8 cellular contexts compared by ENCODE assay signal in the genomic region with DNA sequence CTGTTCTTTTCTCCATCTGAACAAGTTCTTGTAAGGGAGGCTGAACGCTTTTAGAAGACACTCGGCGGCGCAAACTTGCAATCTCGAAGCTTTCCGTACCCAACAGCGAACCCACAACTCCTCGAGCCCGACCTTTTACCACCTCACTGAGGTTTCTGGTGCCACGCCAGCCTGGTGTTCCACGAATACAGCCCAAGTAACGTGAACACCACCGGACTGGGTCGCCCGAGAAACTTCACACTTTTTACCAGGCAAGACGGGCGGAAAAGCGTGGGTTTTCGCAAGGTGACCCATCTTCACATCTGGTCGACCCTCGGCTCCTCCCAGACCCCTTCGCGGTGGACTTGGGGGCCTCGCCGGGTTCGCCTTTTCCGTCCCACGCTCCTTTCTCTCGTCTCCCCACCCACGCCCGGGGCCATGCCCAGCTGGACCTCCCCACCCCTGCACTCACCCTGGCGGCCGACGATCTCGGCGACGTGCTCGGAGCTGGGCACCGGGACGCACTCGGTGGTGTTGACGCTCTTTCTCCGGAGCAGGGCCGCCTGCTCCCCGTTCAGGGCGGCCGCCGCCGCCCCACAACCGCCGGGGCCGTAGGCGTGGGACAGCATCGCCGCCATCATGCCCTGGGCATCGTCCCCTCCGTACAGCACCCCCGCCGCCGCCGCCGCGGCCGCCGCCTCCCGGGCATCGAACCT. TPM values are rescaled to one million over a fixed set of nuclear protein-coding genes. Genes with fewer than 3 reads are reported as not detected.
DNase-seq lines count a peak whose midpoint lies in the region; ATAC-seq, FAIRE-seq and TF ChIP-seq lines count a peak whose summit lies in the region.

No MANE protein-coding gene starts in this region.

- H3K9ac ChIP-seq in PC-3 (ENCODE audit: low read length) = peak overlapping the region; percentile 75

- no peaks in the 10 kb centered on the region for H3K9me3 ChIP-seq in CD8-positive, alpha-beta memory T cell (ENCODE audit: low read length)
- H3K9me3 ChIP-seq in PC-3 (ENCODE audit: low read length) (no peaks in the 10 kb centered on the region), heart left ventricle (peaks cover 0 to 7% (median 0%) of the 10 kb centered on the region in 12 donors), prostate gland (no peaks in the 10 kb centered on the region), aorta (ENCODE audit: control insufficient read depth, low read length) (no peaks in the 10 kb centered on the region)

- peaks cover 54% of the 10 kb centered on the region for H3K79me2 ChIP-seq in GM23338 (replicated peaks; ENCODE audit: insufficient read depth)
- peaks cover 54% of the 10 kb centered on the region for H3K79me2 ChIP-seq in PC-3 (ENCODE audit: low read length)

- FAIRE-seq in D721Med (lab: Jason Lieb, UNC) = no peak

- CTCF ChIA-PET in CD8-positive, alpha-beta memory T cell (lab: Charles Lee) = interaction anchor here (1.0 to 3.8 kb wide), 7 partner anchors 8 to 166 kb away, joined by 3 to 24 read pairs (median 3); partner anchors contain the start of gene SMAD4
- CTCF ChIA-PET in PC-3 (lab: Charles Lee) = no interaction called here

- TF ChIP-seq CTCF in GM23338 (conservative IDR thresholded peaks at IDR 0.05; ENCODE audit: low read depth in 2 of 2) (no peak), PC-3 (conservative IDR thresholded peaks at IDR 0.05; ENCODE audit: low read depth, low read length) (no peak), heart left ventricle (IDR thresholded peaks at IDR 0.05) (no peak), prostate gland (IDR thresholded peaks at IDR 0.05) (no peak), D721Med (IDR thresholded peaks at IDR 0.05; ENCODE audit: insufficient read depth, missing control alignments) (no peak)

- peaks cover 0 to 11% (median 0%) of the 10 kb centered on the region in 3 donors for H3K36me3 Mint-ChIP-seq in CD8-positive, alpha-beta memory T cell
- peaks cover 32% of the 10 kb centered on the region for H3K36me3 Mint-ChIP-seq in GM23338 (ENCODE audit: low read depth)
- H3K36me3 Mint-ChIP-seq in activated naive CD4-positive, alpha-beta T cell treated with anti-CD3 and anti-CD28 coated beads, Interleukin-2, amount 50 U/mL, for 72 hours = peaks cover 18 to 36% of the 10 kb centered on the region in 2 donors

- H3K27me3 Mint-ChIP-seq in CD8-positive, alpha-beta memory T cell = peaks cover 0 to 3% of the 10 kb centered on the region in 2 donors
- H3K27me3 Mint-ChIP-seq in GM23338 (ENCODE audit: insufficient read depth, low read depth, poor library complexity) = peaks cover 9% of the 10 kb centered on the region

- H3K9me2 ChIP-seq in GM23338 (ENCODE audit: insufficient read depth) = no peaks in the 10 kb centered on the region
- H3K9me2 ChIP-seq in PC-3 (replicated peaks; ENCODE audit: low read length) = no peaks in the 10 kb centered on the region

- BruUV-seq in PC-3 (replicated peaks; lab: Mats Ljungman, UMichigan) = TSS peak; percentile 67

- intact Hi-C loops in PC-3 (cut with micrococcal nuclease) = loop anchor here (10.0 kb wide), 1 partner anchor 371 kb away; the partner anchor contains the start of gene MRO
- intact Hi-C loops in heart left ventricle (cut with DNase I) = loop anchor here in 3 of 10 donors (5.0 to 10.0 kb wide), 4 partner anchors 161 to 319 kb away; partner anchors contain the start of genes SMAD4 (in 2 of the 3), ELAC1 (in 1 of the 3) and ME2 (in 1 of the 3)
- intact Hi-C loops in prostate gland (cut with DNase I) = loop anchor here (2.0 to 10.0 kb wide), 2 partner anchors 165 to 371 kb away; partner anchors contain the start of genes MRO and SMAD4
- intact Hi-C loops in aorta (cut with DNase I) = loop anchor here (2.0 to 10.0 kb wide), 3 partner anchors 164 to 911 kb away; partner anchors contain the start of genes SMAD4 (in 2 of the 2), CXXC1 (in 1 of the 2) and MBD1 (in 1 of the 2)

- no peaks in the 10 kb centered on the region for H3K36me3 ChIP-seq in CD8-positive, alpha-beta memory T cell (ENCODE audit: insufficient read depth, low read length)
- H3K36me3 ChIP-seq in GM23338 (ENCODE audit: insufficient read depth) (no peaks in the 10 kb centered on the region), PC-3 (ENCODE audit: low read depth, low read length) (no peaks in the 10 kb centered on the region), heart left ventricle (no peaks in the 10 kb centered on the region), prostate gland (no peaks in the 10 kb centered on the region), aorta (ENCODE audit: control insufficient read depth in 1 of 2, insufficient read depth in 2 of 2, low read length in 1 of 2) (no peaks in the 10 kb centered on the region)

- H2AFZ ChIP-seq in GM23338 (no peak overlapping the region), PC-3 (ENCODE audit: low read length) (0 out of 2 replicates have a peak overlapping the region, but pooled peaks have one; percentile 28)

- peak in 4 of 5 donors; percentile 19 to 72 (median 40) for DNase-seq in CD8-positive, alpha-beta memory T cell
- DNase-seq in GM23338 (ENCODE audit: low spot score) = no peak
- no peak for DNase-seq in PC-3
- DNase-seq in activated naive CD4-positive, alpha-beta T cell treated with anti-CD3 and anti-CD28 coated beads, Interleukin-2, amount 50 U/mL, for 72 hours (ENCODE audit: low spot score in 2 of 2) = peak; percentile 42 to 69
- DNase-seq in heart left ventricle = peak; percentile 35 to 75 (median 54)
- DNase-seq in prostate gland (ENCODE audit: low spot score) = peak; percentile 32
- peak; percentile 60 to 87 for DNase-seq in aorta
- DNase-seq in D721Med (ENCODE audit: insufficient read length, low spot score) = no peak

- no peaks in the 10 kb centered on the region for H3K9me3 Mint-ChIP-seq in CD8-positive, alpha-beta memory T cell
- peaks cover 10% of the 10 kb centered on the region; the same call in 2 of the 3 replicates for H3K9me3 Mint-ChIP-seq in GM23338
- H3K9me3 Mint-ChIP-seq in activated naive CD4-positive, alpha-beta T cell treated with anti-CD3 and anti-CD28 coated beads, Interleukin-2, amount 50 U/mL, for 72 hours = peaks cover 0 to 4% of the 10 kb centered on the region in 2 donors

- H3K27ac Mint-ChIP-seq in CD8-positive, alpha-beta memory T cell = peak overlapping the region; percentile 86 to 99 (median 96)
- peak overlapping the region; percentile 98 for H3K27ac Mint-ChIP-seq in GM23338
- H3K27ac Mint-ChIP-seq in activated naive CD4-positive, alpha-beta T cell treated with anti-CD3 and anti-CD28 coated beads, Interleukin-2, amount 50 U/mL, for 72 hours = peak overlapping the region; percentile 85 to 97

- H3K27ac ChIP-seq in CD8-positive, alpha-beta memory T cell (ENCODE audit: low read depth, low read length) = peak overlapping the region; percentile 85
- H3K27ac ChIP-seq in GM23338 (ENCODE audit: low read depth) (peak overlapping the region; percentile 52), PC-3 (ENCODE audit: low read length) (no peak overlapping the region), heart left ventricle (peak overlapping the region; percentile 92 to 99 (median 96)), prostate gland (peak overlapping the region; percentile 94 to 97), aorta (ENCODE audit: low read depth in 1 of 2, low read length in 2 of 2) (peak overlapping the region; percentile 83 to 97)

- POLR2A ChIA-PET in CD8-positive, alpha-beta memory T cell (lab: Charles Lee) = interaction anchor here (0.5 to 3.7 kb wide), 6 partner anchors 8 to 318 kb away, joined by 3 to 22 read pairs (median 11); partner anchors contain the start of genes ME2 and SMAD4
- POLR2A ChIA-PET in PC-3 (lab: Charles Lee; ENCODE audit: unreplicated experiment) = no interaction called here

- ATAC-seq in GM23338 = no peak
- no peak; the same call in 1 of the 2 replicates for ATAC-seq in PC-3
- no peak for ATAC-seq in activated naive CD4-positive, alpha-beta T cell treated with anti-CD3 and anti-CD28 coated beads, Interleukin-2, amount 50 U/mL, for 72 hours
- peak in 2 of 4 donors; percentile 0 to 1 for ATAC-seq in heart left ventricle
- ATAC-seq in aorta (ENCODE audit: low FRiP score) = peak; percentile 8

- H3K4me1 ChIP-seq in CD8-positive, alpha-beta memory T cell (ENCODE audit: insufficient read depth, low read length) = peaks cover 40% of the 10 kb centered on the region
- peaks cover 33% of the 10 kb centered on the region for H3K4me1 ChIP-seq in GM23338 (ENCODE audit: insufficient read depth)
- peaks cover 6% of the 10 kb centered on the region; the same call in 1 of the 2 replicates for H3K4me1 ChIP-seq in PC-3 (ENCODE audit: insufficient read depth, low read length)
- H3K4me1 ChIP-seq in heart left ventricle = peaks cover 7 to 45% (median 41%) of the 10 kb centered on the region in 12 donors
- peaks cover 8% of the 10 kb centered on the region for H3K4me1 ChIP-seq in prostate gland (replicated peaks)
- H3K4me1 ChIP-seq in aorta (ENCODE audit: control insufficient read depth in 1 of 2, insufficient read depth in 2 of 2, low read length in 2 of 2) = no peaks in the 10 kb centered on the region

- 0 to 1% (median 0%) methylated on average over 30 to 67 of the region's 67 CpGs for WGBS in heart left ventricle, 4 donors
- 0% methylated on average over 39 of the region's 67 CpGs for WGBS in prostate gland
- 0 to 1% methylated on average over 65 to 66 of the region's 67 CpGs for WGBS in aorta, 2 donors

- peaks cover 42 to 49% (median 45%) of the 10 kb centered on the region in 3 donors for H3K4me1 Mint-ChIP-seq in CD8-positive, alpha-beta memory T cell
- peaks cover 34% of the 10 kb centered on the region for H3K4me1 Mint-ChIP-seq in GM23338

- TF ChIP-seq POLR2A in heart left ventricle (IDR thresholded peaks at IDR 0.05) = no peak
- no peak for TF ChIP-seq POLR2A in prostate gland (IDR thresholded peaks at IDR 0.05)

- H3K27me3 ChIP-seq in CD8-positive, alpha-beta memory T cell (ENCODE audit: insufficient read depth, low read length, poor library complexity, severe bottlenecking) = no peaks in the 10 kb centered on the region
- H3K27me3 ChIP-seq in GM23338 (ENCODE audit: insufficient read depth) = no peaks in the 10 kb centered on the region
- no peaks in the 10 kb centered on the region for H3K27me3 ChIP-seq in PC-3 (ENCODE audit: low read length)
- no peaks in the 10 kb centered on the region for H3K27me3 ChIP-seq in heart left ventricle
- no peaks in the 10 kb centered on the region for H3K27me3 ChIP-seq in prostate gland (replicated peaks; ENCODE audit: insufficient read depth)
- no peaks in the 10 kb centered on the region for H3K27me3 ChIP-seq in aorta (ENCODE audit: control insufficient read depth in 1 of 2, insufficient read depth in 2 of 2, low read length in 1 of 2)

- H3K4me3 Mint-ChIP-seq in CD8-positive, alpha-beta memory T cell = peak overlapping the region; percentile 91 to 100 (median 99)
- peak overlapping the region; percentile 97 for H3K4me3 Mint-ChIP-seq in GM23338

- H4K20me1 ChIP-seq in GM23338 (replicated peaks; ENCODE audit: insufficient read depth) (peaks cover 19% of the 10 kb centered on the region), PC-3 (ENCODE audit: low read length) (peaks cover 17% of the 10 kb centered on the region; the same call in 1 of the 2 replicates)

- H3K4me2 ChIP-seq in GM23338 = peak overlapping the region; percentile 87
- peak overlapping the region; percentile 77 for H3K4me2 ChIP-seq in PC-3 (ENCODE audit: low read length)

- peak overlapping the region; percentile 74 for H3K4me3 ChIP-seq in CD8-positive, alpha-beta memory T cell (ENCODE audit: low read length)
- H3K4me3 ChIP-seq in GM23338 (peak overlapping the region; percentile 75), PC-3 (ENCODE audit: low read length) (peak overlapping the region; percentile 84), heart left ventricle (peak overlapping the region; percentile 64 to 99 (median 88)), prostate gland (peak overlapping the region; percentile 81), aorta (ENCODE audit: low read length in 2 of 2) (peak overlapping the region; percentile 70 to 72)

- no peaks in the 10 kb centered on the region for H3F3A ChIP-seq in GM23338 (replicated peaks; ENCODE audit: low read depth)
- H3F3A ChIP-seq in PC-3 (ENCODE audit: low read length, unreplicated experiment) = no peaks in the 10 kb centered on the region

RNA-seq across cellular contexts. Expression of gene MEX3C, which starts 1.2 kb away (rescaled TPM):
- 10 to 100 TPM; 68.6 to 69.8 TPM for total RNA-seq in CD8-positive, alpha-beta memory T cell
- polyA plus RNA-seq in CD8-positive, alpha-beta memory T cell = 11.1 TPM
- total RNA-seq in GM23338 (2014; rRNA removed; shearing (Covaris generic)) = 109 and 118 TPM in 2 replicates
- 28.8 and 30.9 TPM in 2 replicates for polyA plus RNA-seq in GM23338 (2016; fragmentation: Nextera tagmentation; extraction: Ambion mirVana)
- 13.2 and 15.8 TPM in 2 replicates for total RNA-seq in PC-3 (2014; rRNA removed)
- total RNA-seq in activated naive CD4-positive, alpha-beta T cell treated with anti-CD3 and anti-CD28 coated beads, Interleukin-2, amount 50 U/mL, for 72 hours = 10 to 100 TPM; 59.0 to 82.5 TPM
- total RNA-seq in heart left ventricle = 10 to 100 TPM; 15.1 to 28.2 (median 20.7) TPM
- polyA plus RNA-seq in heart left ventricle = 10 to 100 TPM in 1 of 2 donors, 1 to 10 TPM in 1; 6.2 to 13.0 TPM
- 10 to 100 TPM; 29.2 to 54.0 TPM for total RNA-seq in prostate gland
- total RNA-seq in aorta = 10 to 100 TPM; 30.9 to 31.7 TPM
- polyA plus RNA-seq in aorta = 10 to 100 TPM in 1 of 2 donors, 1 to 10 TPM in 1; 7.6 to 11.1 TPM

Comparison
In these comparisons a context has a peak if more than half of its experiments do, and no peak if none do; other contexts are left out.
1. DNase-seq: peak in CD8-positive, alpha-beta memory T cell (4 of 5), activated naive CD4-positive, alpha-beta T cell treated with anti-CD3 and anti-CD28 coated beads, Interleukin-2, amount 50 U/mL, for 72 hours (2 of 2), heart left ventricle (5 of 5), prostate gland (single experiment) and aorta (2 of 2); none in GM23338 (single experiment), PC-3 (single experiment) and D721Med (single experiment).
2. Peak in every context shown above with its lines, with median percentiles within 50 percentile points of each other: H3K4me3 ChIP-seq and H3K27ac Mint-ChIP-seq.